In the genomic region with DNA sequence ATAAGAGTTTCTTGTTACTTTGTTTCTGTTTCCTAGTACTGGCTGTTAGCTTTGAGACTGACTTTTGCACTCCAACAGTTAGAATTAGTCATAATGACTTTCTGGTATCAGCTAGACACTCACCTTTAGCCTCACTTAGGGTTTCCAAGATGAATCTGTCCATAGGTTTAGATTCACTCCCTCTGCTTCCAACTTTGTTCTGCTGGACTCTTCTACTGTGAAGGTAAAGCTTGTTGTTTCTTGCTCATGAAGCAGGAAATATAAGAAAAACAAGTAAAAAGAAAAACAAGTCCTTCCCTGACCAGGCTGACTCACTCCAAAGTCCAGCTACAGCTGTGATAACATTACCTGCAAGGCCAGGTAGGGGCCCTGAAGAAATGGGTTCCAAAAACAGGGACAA, we compare ENCODE assay signal across 1 cellular context.
TF ChIP-seq lines count a peak whose summit lies in the region.

No MANE protein-coding gene starts in this region.

TF ChIP-seq in HCT116, 20 proteins besides CTCF, POLR2A, EP300 and RAD21 (continued from another document):
- TF ChIP-seq REST (IDR thresholded peaks at IDR 0.05; ENCODE audit: low read depth) (no peak), POLR2AphosphoS5 (IDR thresholded peaks at IDR 0.05; ENCODE audit: low read depth, low read length) (no peak), YY1 (IDR thresholded peaks at IDR 0.05; ENCODE audit: extremely low read depth, insufficient replicate concordance, low read depth, low read length) (no peak)
